In the genomic region with DNA sequence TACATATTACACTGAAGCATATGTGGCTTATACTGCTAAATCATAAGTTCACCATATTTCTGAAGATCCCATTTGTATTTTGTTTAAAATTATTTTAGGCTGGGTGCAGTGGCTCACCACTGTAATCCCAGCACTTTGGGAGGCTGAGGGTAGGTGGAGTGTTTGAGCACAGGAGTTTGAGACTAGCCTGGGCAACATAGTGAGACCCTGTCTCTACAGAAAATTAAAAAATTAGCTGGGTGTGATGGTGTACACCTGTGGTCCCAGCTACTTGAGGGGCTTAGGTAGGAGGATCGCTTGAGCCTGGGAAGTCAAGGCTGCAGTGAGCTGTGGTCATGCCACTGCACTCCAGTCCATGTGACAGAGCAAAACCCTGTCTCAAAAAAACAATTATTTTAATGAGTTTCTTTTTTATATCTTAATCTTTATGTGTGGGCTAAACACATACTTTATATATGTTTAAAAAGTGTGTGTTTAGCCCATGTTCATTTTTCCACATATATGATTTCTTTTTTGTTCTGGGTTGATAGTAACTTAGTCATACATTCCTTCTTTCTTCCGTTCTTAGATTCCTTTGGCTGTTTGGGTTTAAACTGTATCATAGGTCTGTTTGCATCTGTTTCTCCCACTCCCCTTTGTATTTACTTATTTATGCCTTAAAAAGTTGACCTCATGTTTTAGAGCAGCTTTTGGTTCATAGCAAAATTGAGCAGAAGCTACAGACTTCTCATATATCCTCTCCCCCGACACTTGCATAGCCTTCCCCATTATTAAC, we compare ENCODE assay signal across 1 cellular context.
TF ChIP-seq lines count a peak whose summit lies in the region.

No MANE protein-coding gene starts in this region.

TF ChIP-seq in GM23338, 12 proteins besides CTCF, POLR2A, EP300 and RAD21 (continued from another document):
- TF ChIP-seq ZNF462 (CRISPR knock-in tag; IDR thresholded peaks at IDR 0.05) = no peak
- no peak for TF ChIP-seq JUNB (IDR thresholded peaks at IDR 0.05; ENCODE audit: unreplicated experiment)
- TF ChIP-seq ETS1 (IDR thresholded peaks at IDR 0.05) = no peak
- no peak for TF ChIP-seq NANOG (IDR thresholded peaks at IDR 0.05; ENCODE audit: borderline replicate concordance)
- TF ChIP-seq ZNF331 (CRISPR knock-in tag; IDR thresholded peaks at IDR 0.05; ENCODE audit: low read depth) = no peak
- no peak for TF ChIP-seq EZH2phosphoT487 (IDR thresholded peaks at IDR 0.05; ENCODE audit: unreplicated experiment)
- TF ChIP-seq POLR2AphosphoS5 (IDR thresholded peaks at IDR 0.05; ENCODE audit: low read depth) = no peak
- no peak for TF ChIP-seq CREB1 (CRISPR knock-in tag; IDR thresholded peaks at IDR 0.05; ENCODE audit: low read depth)
- TF ChIP-seq REST (IDR thresholded peaks at IDR 0.05; ENCODE audit: unreplicated experiment) = no peak
- TF ChIP-seq EZH2 (IDR thresholded peaks at IDR 0.05; ENCODE audit: low read depth, unreplicated experiment) = no peak
- no peak for TF ChIP-seq STAT1 (IDR thresholded peaks at IDR 0.05; ENCODE audit: unreplicated experiment)
TF ChIP-seq in GM23338: peak in this region for 0.
